ENCODE assay signal across 11 cellular contexts in genomic region chr7:55508301-55509011, GRCh38.
A peak's percentile ranks its signal among the peaks of the same experiment; 100 is the strongest.
DNase-seq lines count a peak whose midpoint lies in the region; ATAC-seq and TF ChIP-seq lines count a peak whose summit lies in the region.
"Had no signal": no experiment of that assay in that cellular context is flagged by ENCODE, and none has a peak within 500 bp of the region (broad histone marks: within the 10 kb centered on the region; RNA-seq: fewer than 3 reads in every experiment).

No MANE protein-coding gene starts in this region.

- H3K27ac ChIP-seq in GM23338 (ENCODE audit: low read depth) = no peak overlapping the region
- H3K27ac ChIP-seq: 22Rv1, VCaP had no signal

- peak; percentile 82 to 85 for ATAC-seq in activated CD4-positive, CD25-positive, alpha-beta regulatory T cell treated with anti-CD3 and anti-CD28 coated beads, Interleukin-2, amount 50 U/mL, for 24 hours
- peak; percentile 72 for ATAC-seq in HG03095 (IDR thresholded peaks at IDR 0.05; ENCODE audit: unreplicated experiment)
- peak; percentile 83 for ATAC-seq in activated naive CD8-positive, alpha-beta T cell treated with anti-CD3 and anti-CD28 coated beads, Interleukin-2, amount 50 U/mL, for 24 hours
- ATAC-seq in GM23338 = no peak
- ATAC-seq: K562 had no signal

- POLR2A ChIA-PET in GM10248 (lab: Yijun Ruan, JAX) = interaction anchor here (0.6 to 1.6 kb wide), 5 partner anchors 12 to 580 kb away, joined by 3 to 26 read pairs (median 4); no protein-coding TSS in a partner anchor

- no peaks in the 10 kb centered on the region for H3K27me3 ChIP-seq in GM23338 (ENCODE audit: insufficient read depth)

- TF ChIP-seq CTCF in GM20000 (IDR thresholded peaks at IDR 0.05; ENCODE audit: extremely low read depth, missing control alignments) (no peak), GM10248 (IDR thresholded peaks at IDR 0.05; ENCODE audit: control extremely low read depth, extremely low read depth, low read depth, missing control alignments) (no peak), GM23338 (conservative IDR thresholded peaks at IDR 0.05; ENCODE audit: low read depth in 2 of 2) (no peak)

- H2AFZ ChIP-seq in GM23338 = no peak overlapping the region

- peaks cover 19% of the 10 kb centered on the region for H3K4me1 ChIP-seq in GM23338 (ENCODE audit: insufficient read depth)

- H3K4me3 ChIP-seq in GM23338 = no peak overlapping the region
- H3K4me3 ChIP-seq: K562 had no signal

- peaks cover 15% of the 10 kb centered on the region for H3K36me3 Mint-ChIP-seq in activated naive CD8-positive, alpha-beta T cell treated with anti-CD3 and anti-CD28 coated beads, Interleukin-2, amount 50 U/mL, for 24 hours (ENCODE audit: low read depth)
- H3K36me3 Mint-ChIP-seq in GM23338 (ENCODE audit: low read depth) = peaks cover 4% of the 10 kb centered on the region; the same call in 1 of the 3 replicates

- H3K36me3 ChIP-seq in GM23338 (ENCODE audit: insufficient read depth) = no peaks in the 10 kb centered on the region

- CTCF ChIA-PET in GM10248 (lab: Yijun Ruan, JAX) = interaction anchor here (0.9 to 4.0 kb wide), 15 partner anchors 9 to 214 kb away, joined by 3 to 13 read pairs (median 3); no protein-coding TSS in a partner anchor

- no peaks in the 10 kb centered on the region for H3K9me2 ChIP-seq in GM23338 (ENCODE audit: insufficient read depth)

- no peak overlapping the region for H3K4me3 Mint-ChIP-seq in activated naive CD8-positive, alpha-beta T cell treated with anti-CD3 and anti-CD28 coated beads, Interleukin-2, amount 50 U/mL, for 24 hours
- H3K4me3 Mint-ChIP-seq in GM23338 = no peak overlapping the region

- peaks cover 33% of the 10 kb centered on the region for H4K20me1 ChIP-seq in GM23338 (replicated peaks; ENCODE audit: insufficient read depth)

- H3K4me1 Mint-ChIP-seq in activated naive CD8-positive, alpha-beta T cell treated with anti-CD3 and anti-CD28 coated beads, Interleukin-2, amount 50 U/mL, for 24 hours = peaks cover 64% of the 10 kb centered on the region
- H3K4me1 Mint-ChIP-seq in GM23338 = peaks cover 54% of the 10 kb centered on the region

- H3K4me2 ChIP-seq in GM23338 = no peak overlapping the region

- peak overlapping the region; percentile 67 for H3K27ac Mint-ChIP-seq in activated naive CD8-positive, alpha-beta T cell treated with anti-CD3 and anti-CD28 coated beads, Interleukin-2, amount 50 U/mL, for 24 hours
- no peak overlapping the region for H3K27ac Mint-ChIP-seq in GM23338

- H3F3A ChIP-seq in GM23338 (replicated peaks; ENCODE audit: low read depth) = no peaks in the 10 kb centered on the region

- no peaks in the 10 kb centered on the region for H3K9me3 Mint-ChIP-seq in activated naive CD8-positive, alpha-beta T cell treated with anti-CD3 and anti-CD28 coated beads, Interleukin-2, amount 50 U/mL, for 24 hours
- H3K9me3 Mint-ChIP-seq in GM23338 = no peaks in the 10 kb centered on the region

- no peak for DNase-seq in activated CD4-positive, CD25-positive, alpha-beta regulatory T cell treated with anti-CD3 and anti-CD28 coated beads, Interleukin-2, amount 50 U/mL, for 72 hours
- DNase-seq in GM20000 (ENCODE audit: low spot score) (peak; percentile 45), GM10248 (ENCODE audit: extremely low spot score) (no peak), NCI-H2196 treated with DMSO at 0.1 percent for 48 hours (lab: John Stamatoyannopoulos, UW; ENCODE audit: unreplicated experiment) (no peak), GM23338 (ENCODE audit: low spot score) (no peak)
- no peak for DNase-seq in activated naive CD8-positive, alpha-beta T cell treated with anti-CD3 and anti-CD28 coated beads, Interleukin-2, amount 50 U/mL, for 24 hours

- H3K27me3 Mint-ChIP-seq in activated naive CD8-positive, alpha-beta T cell treated with anti-CD3 and anti-CD28 coated beads, Interleukin-2, amount 50 U/mL, for 24 hours = no peaks in the 10 kb centered on the region
- peaks cover 11% of the 10 kb centered on the region for H3K27me3 Mint-ChIP-seq in GM23338 (ENCODE audit: insufficient read depth, low read depth, poor library complexity)

- H3K79me2 ChIP-seq in GM23338 (replicated peaks; ENCODE audit: insufficient read depth) = peaks cover 29% of the 10 kb centered on the region

TF ChIP-seq in GM23338, 12 proteins besides CTCF, POLR2A, EP300 and RAD21:
- TF ChIP-seq ETS1 (IDR thresholded peaks at IDR 0.05) = no peak
- no peak for TF ChIP-seq CREB1 (CRISPR knock-in tag; IDR thresholded peaks at IDR 0.05; ENCODE audit: low read depth)
- TF ChIP-seq EZH2 (IDR thresholded peaks at IDR 0.05; ENCODE audit: low read depth, unreplicated experiment) = no peak
- TF ChIP-seq REST (IDR thresholded peaks at IDR 0.05; ENCODE audit: unreplicated experiment) = no peak
- TF ChIP-seq ZNF114 (CRISPR knock-in tag; IDR thresholded peaks at IDR 0.05) = no peak
- no peak for TF ChIP-seq ZNF331 (CRISPR knock-in tag; IDR thresholded peaks at IDR 0.05; ENCODE audit: low read depth)
- TF ChIP-seq EZH2phosphoT487 (IDR thresholded peaks at IDR 0.05; ENCODE audit: unreplicated experiment) = no peak
TF ChIP-seq in GM23338: peak in this region for 0.
